Comparison of ENCODE assay signal across 15 cellular contexts in the genomic region with DNA sequence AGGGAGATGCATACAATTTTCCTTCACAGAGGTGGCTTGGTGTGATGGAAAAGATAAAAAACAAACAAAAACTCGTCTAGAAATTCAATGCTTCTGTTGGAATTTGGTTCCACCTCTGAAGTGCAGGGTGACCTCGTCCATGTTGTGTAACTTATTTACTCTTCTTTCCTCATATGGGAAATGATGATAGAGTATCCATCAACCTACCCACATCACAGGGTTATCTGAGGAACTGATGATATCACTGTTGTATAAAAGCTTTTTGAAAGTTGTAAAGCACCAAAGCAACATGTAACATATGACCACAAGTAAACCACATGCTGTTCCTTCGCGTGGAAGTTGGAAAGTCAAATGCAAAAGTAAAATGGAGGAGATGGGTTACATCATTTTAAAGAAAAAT.
DNase-seq lines count a peak whose midpoint lies in the region; ATAC-seq and TF ChIP-seq lines count a peak whose summit lies in the region.
"Had no signal": no experiment of that assay in that cellular context is flagged by ENCODE, and none has a peak within 500 bp of the region (broad histone marks: within the 10 kb centered on the region; RNA-seq: fewer than 3 reads in every experiment).

No MANE protein-coding gene starts in this region.

- DNase-seq in AG10803 (ENCODE audit: low read depth) (peak; percentile 55), HCEC 1CT (peak; percentile 64), foreskin keratinocyte (peak; percentile 44 to 52), substantia nigra (lab: John Stamatoyannopoulos, UW) (no peak), gastrocnemius medialis (no peak)
- no peak for DNase-seq in T-helper 2 cell treated with Interferon-gamma antibody and Interleukin-4, amounts not matched to agents 5 μg/mL and 100 μg/mL, for 36 hours (ENCODE audit: low spot score)
- DNase-seq: activated CD4-positive, alpha-beta T cell treated with anti-CD3 and anti-CD28 coated beads, Interleukin-2, amount 50 U/mL, for 4 hours; aorta; COR-L47; NCI-H2081 treated with DMSO at 0.1 percent for 48 hours; stimulated activated CD4-positive, alpha-beta T cell treated with anti-CD3 and anti-CD28 coated beads, Interleukin-1b, Interleukin-23, amount 100 ng/mL, for 48 hours had no signal

- in situ Hi-C loops in gastrocnemius medialis (cut with MboI; ENCODE audit: low sequenced_read_pairs in 4 of 4): no loop called here

- TF ChIP-seq CTCF in AG10803 (conservative IDR thresholded peaks at IDR 0.05; ENCODE audit: low read length): no peak
- TF ChIP-seq CTCF in foreskin keratinocyte (conservative IDR thresholded peaks at IDR 0.05): no peak
- no peak for TF ChIP-seq CTCF in gastrocnemius medialis (IDR thresholded peaks at IDR 0.05 in 4 of 5, conservative IDR thresholded peaks at IDR 0.05 in 1 of 5)

- H3K9me3 Mint-ChIP-seq in T-helper 2 cell treated with Interferon-gamma antibody and Interleukin-4, amounts not matched to agents 5 μg/mL and 100 μg/mL, for 36 hours: no peaks in the 10 kb centered on the region

- no peaks in the 10 kb centered on the region for H3K9me3 ChIP-seq in gastrocnemius medialis
- H3K9me3 ChIP-seq: esophagus muscularis mucosa, SJSA1 had no signal

- intact Hi-C loops in gastrocnemius medialis (cut with DNase I; ENCODE audit: low total_unique reads): loop anchor here (5.0 kb wide), 2 partner anchors 178 to 353 kb away; no protein-coding TSS in a partner anchor

- H3K36me3 Mint-ChIP-seq in T-helper 2 cell treated with Interferon-gamma antibody and Interleukin-4, amounts not matched to agents 5 μg/mL and 100 μg/mL, for 36 hours (ENCODE audit: low read depth): peaks cover 3% of the 10 kb centered on the region

- peak overlapping the region; percentile 24 for H3K4me3 Mint-ChIP-seq in T-helper 2 cell treated with Interferon-gamma antibody and Interleukin-4, amounts not matched to agents 5 μg/mL and 100 μg/mL, for 36 hours

- H3K4me1 Mint-ChIP-seq in T-helper 2 cell treated with Interferon-gamma antibody and Interleukin-4, amounts not matched to agents 5 μg/mL and 100 μg/mL, for 36 hours (ENCODE audit: low read depth): peaks cover 44% of the 10 kb centered on the region

- no peaks in the 10 kb centered on the region for H3K36me3 ChIP-seq in gastrocnemius medialis
- H3K36me3 ChIP-seq: esophagus muscularis mucosa, SJSA1 had no signal

- H3K27me3 ChIP-seq in foreskin keratinocyte (no peaks in the 10 kb centered on the region), gastrocnemius medialis (no peaks in the 10 kb centered on the region)
- H3K27me3 ChIP-seq: esophagus muscularis mucosa, SJSA1 had no signal

- H3K4me1 ChIP-seq in foreskin keratinocyte: peaks cover 6% of the 10 kb centered on the region
- H3K4me1 ChIP-seq in gastrocnemius medialis: peaks cover 13 to 24% of the 10 kb centered on the region in 2 donors

- no peak for ATAC-seq in foreskin keratinocyte
- no peak for ATAC-seq in HG03196 (IDR thresholded peaks at IDR 0.05; ENCODE audit: unreplicated experiment)
- no peak for ATAC-seq in HG02678 (IDR thresholded peaks at IDR 0.05; ENCODE audit: unreplicated experiment)
- ATAC-seq in gastrocnemius medialis: no peak

- peak overlapping the region; percentile 32 for H3K27ac Mint-ChIP-seq in T-helper 2 cell treated with Interferon-gamma antibody and Interleukin-4, amounts not matched to agents 5 μg/mL and 100 μg/mL, for 36 hours

- H3K4me3 ChIP-seq in AG10803 (ENCODE audit: low read length) (no peak overlapping the region), gastrocnemius medialis (no peak overlapping the region)
- H3K4me3 ChIP-seq: esophagus muscularis mucosa, SJSA1 had no signal

- H3K27me3 Mint-ChIP-seq in T-helper 2 cell treated with Interferon-gamma antibody and Interleukin-4, amounts not matched to agents 5 μg/mL and 100 μg/mL, for 36 hours (ENCODE audit: low read depth): no peaks in the 10 kb centered on the region

- TF ChIP-seq POLR2A in gastrocnemius medialis (IDR thresholded peaks at IDR 0.05): no peak

- no peak overlapping the region for H3K27ac ChIP-seq in foreskin keratinocyte
- no peak overlapping the region for H3K27ac ChIP-seq in substantia nigra (ENCODE audit: low read depth, low read length, poor library complexity, severe bottlenecking)
- H3K27ac ChIP-seq in gastrocnemius medialis: no peak overlapping the region
- H3K27ac ChIP-seq: esophagus muscularis mucosa, SJSA1 had no signal

Comparison
In these comparisons a context has a peak if more than half of its experiments do, and no peak if none do; other contexts are left out.
1. DNase-seq: peak in AG10803 (single experiment), HCEC 1CT (single experiment) and foreskin keratinocyte (2 of 2); none in T-helper 2 cell treated with Interferon-gamma antibody and Interleukin-4, amounts not matched to agents 5 μg/mL and 100 μg/mL, for 36 hours (single experiment), substantia nigra (0 of 49) and gastrocnemius medialis (0 of 2).